2 cellular contexts compared by ENCODE assay signal in genomic region chr11:66415423-66415822, GRCh38.
TF ChIP-seq lines count a peak whose summit lies in the region.

No MANE protein-coding gene starts in this region.

TF ChIP-seq in HepG2, 621 proteins besides CTCF, POLR2A, EP300 and RAD21:
- TF ChIP-seq IRX3 (CRISPR knock-in tag; IDR thresholded peaks at IDR 0.05; ENCODE audit: borderline replicate concordance, low read depth) (no peak), KDM6A (CRISPR knock-in tag; IDR thresholded peaks at IDR 0.05; ENCODE audit: low read depth) (no peak), ZNF607 (CRISPR knock-in tag; IDR thresholded peaks at IDR 0.05; ENCODE audit: borderline replicate concordance) (no peak), ZBTB40 (IDR thresholded peaks at IDR 0.05) (no peak), ZBTB40 (CRISPR knock-in tag; IDR thresholded peaks at IDR 0.05) (peak; percentile 52; the same call in 1 of the 2 replicates), CCAR2 (optimal IDR thresholded peaks at IDR 0.05; ENCODE audit: low read depth, low read length) (no peak), ZNF367 (CRISPR knock-in tag; IDR thresholded peaks at IDR 0.05; ENCODE audit: borderline replicate concordance) (no peak)

TF ChIP-seq in K562, 482 proteins besides CTCF, POLR2A, EP300 and RAD21:
- TF ChIP-seq ZBTB9 (CRISPR knock-in tag; IDR thresholded peaks at IDR 0.05) (no peak), ARID2 (IDR thresholded peaks at IDR 0.05) (no peak), USF2 (CRISPR knock-in tag; IDR thresholded peaks at IDR 0.05) (0 out of 2 replicates have a peak, but pooled peaks have one; percentile 24), ZNF24 (IDR thresholded peaks at IDR 0.05) (peak; percentile 56; the same call in 1 of the 2 replicates), USF1 (CRISPR knock-in tag; IDR thresholded peaks at IDR 0.05) (0 out of 2 replicates have a peak, but pooled peaks have one; percentile 23), SOX6 (IDR thresholded peaks at IDR 0.05) (no peak), ZBTB40 (IDR thresholded peaks at IDR 0.05) (peak; percentile 94), ZBTB40 (CRISPR knock-in tag; IDR thresholded peaks at IDR 0.05) (peak; percentile 91), PBX2 (CRISPR knock-in tag; IDR thresholded peaks at IDR 0.05; ENCODE audit: low read depth) (no peak), PBX2 (tag; conservative IDR thresholded peaks at IDR 0.05; ENCODE audit: low read depth) (no peak)
